13 cellular contexts compared by ENCODE assay signal in genomic region chr7:18861514-18861913, GRCh38.
DNase-seq lines count a peak whose midpoint lies in the region; ATAC-seq and TF ChIP-seq lines count a peak whose summit lies in the region.
"Had no signal": no experiment of that assay in that cellular context is flagged by ENCODE, and none has a peak within 500 bp of the region (broad histone marks: within the 10 kb centered on the region; RNA-seq: fewer than 3 reads in every experiment).

No MANE protein-coding gene starts in this region.

- H3K36me3 ChIP-seq in GM23248 (ENCODE audit: low read depth): no peaks in the 10 kb centered on the region
- H3K36me3 ChIP-seq in HAP-1 (replicated peaks): no peaks in the 10 kb centered on the region
- H3K36me3 ChIP-seq in testis (ENCODE audit: low read depth, missing control alignments): no peaks in the 10 kb centered on the region

- peak overlapping the region; percentile 69 for H3K4me2 ChIP-seq in GM23248 (ENCODE audit: unreplicated experiment)

- whole genome bisulfite sequencing in GM23248 (ENCODE audit: low coverage in 1 of 2, low lambda C conversion rate in 2 of 2, missing lambda C conversion rate in 2 of 2), 2 experiments: 25 to 27% methylated on average over 4 of the region's 4 CpGs
- WGBS in testis, 2 donors: 89 to 90% methylated on average over 4 of the region's 4 CpGs

- H3K4me1 ChIP-seq in GM23248 (ENCODE audit: insufficient read depth) (peaks cover 20% of the 10 kb centered on the region), HAP-1 (no peaks in the 10 kb centered on the region), testis (no peaks in the 10 kb centered on the region)

- 0 out of 2 replicates have a peak overlapping the region, but pooled peaks have one; percentile 21 for H3K9ac ChIP-seq in GM23248

- no peak for TF ChIP-seq POLR2A in testis (IDR thresholded peaks at IDR 0.05)

- peaks cover 12% of the 10 kb centered on the region for H3F3A ChIP-seq in GM23248 (ENCODE audit: insufficient read depth)

- no peaks in the 10 kb centered on the region for H4K20me1 ChIP-seq in GM23248 (ENCODE audit: insufficient read depth)

- H3K4me3 ChIP-seq in GM23248: no peak overlapping the region
- no peak overlapping the region for H3K4me3 ChIP-seq in fibroblast of villous mesenchyme (ENCODE audit: low read depth, low read length)
- H3K4me3 ChIP-seq in HAP-1: no peak overlapping the region
- H3K4me3 ChIP-seq in testis: no peak overlapping the region

- in situ Hi-C loops in GM23248 (cut with MboI) (no loop called here), HAP-1 (cut with MboI; ENCODE audit: low sequenced_read_pairs) (no loop called here)

- TF ChIP-seq CTCF in fibroblast of villous mesenchyme (IDR thresholded peaks at IDR 0.05; ENCODE audit: insufficient read depth, low read depth, low read length) (no peak), testis (IDR thresholded peaks at IDR 0.05) (no peak)

- H3K27me3 ChIP-seq in GM23248 (replicated peaks; ENCODE audit: insufficient read depth) (no peaks in the 10 kb centered on the region), HAP-1 (ENCODE audit: low read depth) (no peaks in the 10 kb centered on the region), testis (no peaks in the 10 kb centered on the region)

- H3K9me3 ChIP-seq in GM23248 (ENCODE audit: low read depth) (no peaks in the 10 kb centered on the region), HAP-1 (no peaks in the 10 kb centered on the region), testis (no peaks in the 10 kb centered on the region)

- H3K9me2 ChIP-seq in GM23248 (ENCODE audit: insufficient read depth): no peaks in the 10 kb centered on the region

- intact Hi-C loops in testis (cut with DNase I; ENCODE audit: low total_unique reads): no loop called here

- no peaks in the 10 kb centered on the region for H3K79me2 ChIP-seq in GM23248 (ENCODE audit: insufficient read depth)

- peak overlapping the region; percentile 12 for H2AFZ ChIP-seq in GM23248

- DNase-seq in GM23248: peak; percentile 88
- DNase-seq in fibroblast of villous mesenchyme (ENCODE audit: low read depth): peak; percentile 72
- DNase-seq in kidney glomerular epithelial cell (lab: John Stamatoyannopoulos, UW): no peak
- no peak for DNase-seq in HAP-1 (ENCODE audit: low spot score in 2 of 2)
- no peak for DNase-seq in testis
- no peak for DNase-seq in KG1 (lab: John Stamatoyannopoulos, UW)
- DNase-seq: activated B cell treated with CpG ODN at 0.5 μM for 24 hours; activated naive CD8-positive, alpha-beta T cell treated with anti-CD3 and anti-CD28 coated beads, Interleukin-2, amount 10 ng/mL, durations not matched to agents 7 days and 5 days; posterior cingulate gyrus had no signal

- ATAC-seq in GM18511 (IDR thresholded peaks at IDR 0.05; ENCODE audit: unreplicated experiment) (peak; percentile 82), HG03558 (IDR thresholded peaks at IDR 0.05; ENCODE audit: extremely low read depth, unreplicated experiment) (peak; percentile 72)
- ATAC-seq: Panc1 had no signal

- H3K27ac ChIP-seq in GM23248 (peak overlapping the region; percentile 61), testis (no peak overlapping the region)
- H3K27ac ChIP-seq: epithelial cell of prostate had no signal

Comparison
In these comparisons a context has a peak if more than half of its experiments do, and no peak if none do; other contexts are left out.
1. DNase-seq: peak in GM23248 (single experiment) and fibroblast of villous mesenchyme (single experiment); none in kidney glomerular epithelial cell (single experiment), HAP-1 (0 of 2), testis (single experiment) and KG1 (single experiment).